In the genomic region with DNA sequence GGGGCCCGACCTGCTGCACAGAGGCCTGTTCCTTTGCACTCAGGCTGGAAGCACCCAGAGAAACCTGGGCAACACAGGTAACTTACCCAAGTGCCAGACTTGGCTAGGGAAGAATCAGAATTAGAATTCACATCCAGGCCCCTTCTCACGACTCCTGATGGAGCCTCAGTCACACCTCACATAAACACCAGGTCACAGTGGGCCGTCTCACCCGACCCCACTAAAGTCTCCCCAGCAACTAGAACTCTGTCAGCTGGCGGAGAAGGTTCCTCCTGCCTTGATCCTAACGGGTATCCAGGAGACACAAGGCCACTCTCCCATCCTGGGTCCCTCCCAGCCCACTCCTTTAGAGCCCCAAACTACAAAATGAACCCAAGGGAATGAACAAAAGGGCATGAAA, we compare ENCODE assay signal across 1 cellular context.
TF ChIP-seq lines count a peak whose summit lies in the region.

No MANE protein-coding gene starts in this region.

TF ChIP-seq in HepG2, 621 proteins besides CTCF, POLR2A, EP300 and RAD21:
- no peak for TF ChIP-seq POGK (CRISPR knock-in tag; conservative IDR thresholded peaks at IDR 0.05)
- no peak for TF ChIP-seq ZBTB42 (CRISPR knock-in tag; IDR thresholded peaks at IDR 0.05)
- TF ChIP-seq ZBTB26 (CRISPR knock-in tag; IDR thresholded peaks at IDR 0.05; ENCODE audit: borderline replicate concordance), result no peak
- no peak for TF ChIP-seq RARA (CRISPR knock-in tag; IDR thresholded peaks at IDR 0.05)
- TF ChIP-seq ADNP (CRISPR knock-in tag; IDR thresholded peaks at IDR 0.05), result no peak
- no peak for TF ChIP-seq KDM3A (CRISPR knock-in tag; IDR thresholded peaks at IDR 0.05; ENCODE audit: low read depth)
- TF ChIP-seq, protein P1, sequence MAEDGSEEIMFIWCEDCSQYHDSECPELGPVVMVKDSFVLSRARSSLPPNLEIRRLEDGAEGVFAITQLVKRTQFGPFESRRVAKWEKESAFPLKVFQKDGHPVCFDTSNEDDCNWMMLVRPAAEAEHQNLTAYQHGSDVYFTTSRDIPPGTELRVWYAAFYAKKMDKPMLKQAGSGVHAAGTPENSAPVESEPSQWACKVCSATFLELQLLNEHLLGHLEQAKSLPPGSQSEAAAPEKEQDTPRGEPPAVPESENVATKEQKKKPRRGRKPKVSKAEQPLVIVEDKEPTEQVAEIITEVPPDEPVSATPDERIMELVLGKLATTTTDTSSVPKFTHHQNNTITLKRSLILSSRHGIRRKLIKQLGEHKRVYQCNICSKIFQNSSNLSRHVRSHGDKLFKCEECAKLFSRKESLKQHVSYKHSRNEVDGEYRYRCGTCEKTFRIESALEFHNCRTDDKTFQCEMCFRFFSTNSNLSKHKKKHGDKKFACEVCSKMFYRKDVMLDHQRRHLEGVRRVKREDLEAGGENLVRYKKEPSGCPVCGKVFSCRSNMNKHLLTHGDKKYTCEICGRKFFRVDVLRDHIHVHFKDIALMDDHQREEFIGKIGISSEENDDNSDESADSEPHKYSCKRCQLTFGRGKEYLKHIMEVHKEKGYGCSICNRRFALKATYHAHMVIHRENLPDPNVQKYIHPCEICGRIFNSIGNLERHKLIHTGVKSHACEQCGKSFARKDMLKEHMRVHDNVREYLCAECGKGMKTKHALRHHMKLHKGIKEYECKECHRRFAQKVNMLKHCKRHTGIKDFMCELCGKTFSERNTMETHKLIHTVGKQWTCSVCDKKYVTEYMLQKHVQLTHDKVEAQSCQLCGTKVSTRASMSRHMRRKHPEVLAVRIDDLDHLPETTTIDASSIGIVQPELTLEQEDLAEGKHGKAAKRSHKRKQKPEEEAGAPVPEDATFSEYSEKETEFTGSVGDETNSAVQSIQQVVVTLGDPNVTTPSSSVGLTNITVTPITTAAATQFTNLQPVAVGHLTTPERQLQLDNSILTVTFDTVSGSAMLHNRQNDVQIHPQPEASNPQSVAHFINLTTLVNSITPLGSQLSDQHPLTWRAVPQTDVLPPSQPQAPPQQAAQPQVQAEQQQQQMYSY (CRISPR knock-in tag; IDR thresholded peaks at IDR 0.05), result no peak
- TF ChIP-seq ZNF839 (CRISPR knock-in tag; IDR thresholded peaks at IDR 0.05; ENCODE audit: borderline replicate concordance), result no peak
- TF ChIP-seq ZNF781 (CRISPR knock-in tag; IDR thresholded peaks at IDR 0.05; ENCODE audit: borderline replicate concordance, not compliant biosample characterization), result no peak
- TF ChIP-seq SETDB1 (CRISPR knock-in tag; IDR thresholded peaks at IDR 0.05; ENCODE audit: borderline replicate concordance), result no peak
- no peak for TF ChIP-seq ZNF451 (CRISPR knock-in tag; IDR thresholded peaks at IDR 0.05)
- TF ChIP-seq, protein P2, sequence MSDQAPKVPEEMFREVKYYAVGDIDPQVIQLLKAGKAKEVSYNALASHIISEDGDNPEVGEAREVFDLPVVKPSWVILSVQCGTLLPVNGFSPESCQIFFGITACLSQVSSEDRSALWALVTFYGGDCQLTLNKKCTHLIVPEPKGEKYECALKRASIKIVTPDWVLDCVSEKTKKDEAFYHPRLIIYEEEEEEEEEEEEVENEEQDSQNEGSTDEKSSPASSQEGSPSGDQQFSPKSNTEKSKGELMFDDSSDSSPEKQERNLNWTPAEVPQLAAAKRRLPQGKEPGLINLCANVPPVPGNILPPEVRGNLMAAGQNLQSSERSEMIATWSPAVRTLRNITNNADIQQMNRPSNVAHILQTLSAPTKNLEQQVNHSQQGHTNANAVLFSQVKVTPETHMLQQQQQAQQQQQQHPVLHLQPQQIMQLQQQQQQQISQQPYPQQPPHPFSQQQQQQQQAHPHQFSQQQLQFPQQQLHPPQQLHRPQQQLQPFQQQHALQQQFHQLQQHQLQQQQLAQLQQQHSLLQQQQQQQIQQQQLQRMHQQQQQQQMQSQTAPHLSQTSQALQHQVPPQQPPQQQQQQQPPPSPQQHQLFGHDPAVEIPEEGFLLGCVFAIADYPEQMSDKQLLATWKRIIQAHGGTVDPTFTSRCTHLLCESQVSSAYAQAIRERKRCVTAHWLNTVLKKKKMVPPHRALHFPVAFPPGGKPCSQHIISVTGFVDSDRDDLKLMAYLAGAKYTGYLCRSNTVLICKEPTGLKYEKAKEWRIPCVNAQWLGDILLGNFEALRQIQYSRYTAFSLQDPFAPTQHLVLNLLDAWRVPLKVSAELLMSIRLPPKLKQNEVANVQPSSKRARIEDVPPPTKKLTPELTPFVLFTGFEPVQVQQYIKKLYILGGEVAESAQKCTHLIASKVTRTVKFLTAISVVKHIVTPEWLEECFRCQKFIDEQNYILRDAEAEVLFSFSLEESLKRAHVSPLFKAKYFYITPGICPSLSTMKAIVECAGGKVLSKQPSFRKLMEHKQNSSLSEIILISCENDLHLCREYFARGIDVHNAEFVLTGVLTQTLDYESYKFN (CRISPR knock-in tag; conservative IDR thresholded peaks at IDR 0.05), result no peak
- no peak for TF ChIP-seq DMAP1 (CRISPR knock-in tag; IDR thresholded peaks at IDR 0.05)
- TF ChIP-seq, protein P3, sequence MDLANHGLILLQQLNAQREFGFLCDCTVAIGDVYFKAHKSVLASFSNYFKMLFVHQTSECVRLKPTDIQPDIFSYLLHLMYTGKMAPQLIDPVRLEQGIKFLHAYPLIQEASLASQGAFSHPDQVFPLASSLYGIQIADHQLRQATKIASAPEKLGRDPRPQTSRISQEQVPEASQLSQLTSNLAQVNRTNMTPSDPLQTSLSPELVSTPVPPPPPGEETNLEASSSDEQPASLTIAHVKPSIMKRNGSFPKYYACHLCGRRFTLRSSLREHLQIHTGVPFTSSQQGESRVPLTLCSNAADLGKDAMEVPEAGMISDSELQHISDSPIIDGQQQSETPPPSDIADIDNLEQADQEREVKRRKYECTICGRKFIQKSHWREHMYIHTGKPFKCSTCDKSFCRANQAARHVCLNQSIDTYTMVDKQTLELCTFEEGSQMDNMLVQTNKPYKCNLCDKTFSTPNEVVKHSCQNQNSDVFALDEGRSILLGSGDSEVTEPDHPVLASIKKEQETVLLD (CRISPR knock-in tag; IDR thresholded peaks at IDR 0.05; ENCODE audit: low read depth), result no peak
- TF ChIP-seq SMC3 (IDR thresholded peaks at IDR 0.05; ENCODE audit: low read length), result no peak
- TF ChIP-seq NONO (IDR thresholded peaks at IDR 0.05), result no peak
- no peak for TF ChIP-seq NONO (CRISPR knock-in tag; conservative IDR thresholded peaks at IDR 0.05)
- no peak for TF ChIP-seq SRSF9 (IDR thresholded peaks at IDR 0.05; ENCODE audit: borderline replicate concordance, insufficient read depth, low read depth, low read length, poor library complexity, severe bottlenecking)
- TF ChIP-seq HNRNPK (IDR thresholded peaks at IDR 0.05; ENCODE audit: low read depth, low read length, poor library complexity, severe bottlenecking), result no peak
